In the genomic region with DNA sequence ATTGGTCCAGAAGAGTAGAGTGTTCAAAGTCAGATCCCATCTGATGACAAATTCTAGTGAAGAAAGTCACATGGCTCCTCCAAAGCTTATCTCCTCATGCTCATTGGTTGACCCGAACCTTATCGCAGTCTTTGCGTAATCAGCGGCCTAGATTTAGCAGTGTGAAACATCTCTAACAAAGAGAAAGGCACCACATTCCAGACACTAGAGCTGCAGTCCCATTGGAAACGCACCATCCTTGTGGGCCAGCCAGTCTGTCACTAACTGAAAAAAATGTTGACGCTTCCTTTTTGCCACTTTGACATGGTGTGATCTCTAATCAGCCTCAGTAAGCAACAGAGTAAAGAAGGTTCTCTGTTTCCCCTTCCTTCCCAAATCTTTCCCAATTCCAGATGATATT, we compare ENCODE assay signal across 19 cellular contexts.
DNase-seq lines count a peak whose midpoint lies in the region; ATAC-seq and TF ChIP-seq lines count a peak whose summit lies in the region.
"Had no signal": no experiment of that assay in that cellular context is flagged by ENCODE, and none has a peak within 500 bp of the region (broad histone marks: within the 10 kb centered on the region; RNA-seq: fewer than 3 reads in every experiment).

No MANE protein-coding gene starts in this region.

- H4K8ac ChIP-seq in mesendoderm (ENCODE audit: low read depth, low read length), result no peak overlapping the region

- no peak overlapping the region for H2BK5ac ChIP-seq in mesendoderm (ENCODE audit: low read length)

- H3K56ac ChIP-seq in mesendoderm (ENCODE audit: low read length), result no peak overlapping the region

- no peaks in the 10 kb centered on the region for H3K27me3 Mint-ChIP-seq in endodermal cell (ENCODE audit: insufficient read depth)
- H3K27me3 Mint-ChIP-seq: CD4-positive, CD25-positive, alpha-beta regulatory T cell; CD8-positive, alpha-beta memory T cell had no signal

- TF ChIP-seq CTCF in endodermal cell (conservative IDR thresholded peaks at IDR 0.05), result no peak

- no peak overlapping the region for H3K4me2 ChIP-seq in mesendoderm (ENCODE audit: low read length)
- H3K4me2 ChIP-seq: BLaER1 had no signal

- no peaks in the 10 kb centered on the region for H3K36me3 ChIP-seq in endodermal cell (ENCODE audit: control insufficient read depth, insufficient read depth, low read length)
- no peaks in the 10 kb centered on the region for H3K36me3 ChIP-seq in mesendoderm (ENCODE audit: control insufficient read depth, insufficient read depth, low read length)
- H3K36me3 ChIP-seq: BE2C had no signal

- no peak overlapping the region for H4K5ac ChIP-seq in mesendoderm (ENCODE audit: low read length)

- no peak overlapping the region for H3K4ac ChIP-seq in mesendoderm (ENCODE audit: low read depth, low read length)

- DNase-seq in amniotic epithelial cell (ENCODE audit: low read depth) (peak; percentile 18), endodermal cell (peak; percentile 70), mesendoderm (peak; percentile 93), NCI-H128 (lab: John Stamatoyannopoulos, UW; ENCODE audit: unreplicated experiment) (no peak), GOT3 (lab: John Stamatoyannopoulos, UW) (no peak)
- DNase-seq: 8988T; ACHN; BE2C; C1 segment of cervical spinal cord; Calu3; CD4-positive, alpha-beta memory T cell; CD4-positive, CD25-positive, alpha-beta regulatory T cell; CD8-positive, alpha-beta memory T cell; COR-L47; DMS79 treated with DMSO at 0.1 percent for 48 hours; GF-D8 had no signal

- H3K4me1 Mint-ChIP-seq in endodermal cell, result peaks cover 20% of the 10 kb centered on the region
- H3K4me1 Mint-ChIP-seq: CD4-positive, alpha-beta memory T cell; CD4-positive, CD25-positive, alpha-beta regulatory T cell; CD8-positive, alpha-beta memory T cell had no signal

- H3K79me2 ChIP-seq in mesendoderm (ENCODE audit: control insufficient read depth, insufficient read depth, low read length), result no peaks in the 10 kb centered on the region

- no peak overlapping the region for H3K23ac ChIP-seq in mesendoderm (ENCODE audit: low read length)

- H3K4me1 ChIP-seq in endodermal cell (ENCODE audit: control insufficient read depth, insufficient read depth, low read length), result no peaks in the 10 kb centered on the region
- H3K4me1 ChIP-seq in mesendoderm (ENCODE audit: control insufficient read depth, low read depth, low read length), result no peaks in the 10 kb centered on the region
- H3K4me1 ChIP-seq: BE2C had no signal

- no peaks in the 10 kb centered on the region for H3K27me3 ChIP-seq in endodermal cell (ENCODE audit: control insufficient read depth, insufficient read depth, low read length, poor library complexity, severe bottlenecking)
- no peaks in the 10 kb centered on the region for H3K27me3 ChIP-seq in mesendoderm (ENCODE audit: insufficient read depth, low read length, poor library complexity)
- H3K27me3 ChIP-seq: BE2C, BLaER1 had no signal

- H3K27ac ChIP-seq in endodermal cell (ENCODE audit: low read depth, low read length) (no peak overlapping the region), mesendoderm (ENCODE audit: low read depth, low read length) (peak overlapping the region; percentile 24)
- H3K27ac ChIP-seq: BLaER1 had no signal

- peak overlapping the region; percentile 12 for H3K27ac Mint-ChIP-seq in endodermal cell
- H3K27ac Mint-ChIP-seq: CD14-positive monocyte; CD4-positive, alpha-beta memory T cell; CD4-positive, CD25-positive, alpha-beta regulatory T cell; CD8-positive, alpha-beta memory T cell had no signal

- H3K18ac ChIP-seq in mesendoderm (ENCODE audit: low read length), result no peak overlapping the region

- no peak overlapping the region for H2AK5ac ChIP-seq in mesendoderm (ENCODE audit: low read length)

- H3K36me3 Mint-ChIP-seq in endodermal cell (ENCODE audit: low read depth), result no peaks in the 10 kb centered on the region
- H3K36me3 Mint-ChIP-seq: CD14-positive monocyte; CD4-positive, alpha-beta memory T cell; CD4-positive, CD25-positive, alpha-beta regulatory T cell; CD8-positive, alpha-beta memory T cell had no signal

- no peaks in the 10 kb centered on the region for H3K9me3 ChIP-seq in endodermal cell (ENCODE audit: control insufficient read depth, low read length)
- H3K9me3 ChIP-seq: BE2C, BLaER1 had no signal

- no peak overlapping the region for H3K4me3 Mint-ChIP-seq in endodermal cell
- H3K4me3 Mint-ChIP-seq: CD14-positive monocyte; CD4-positive, alpha-beta memory T cell; CD4-positive, CD25-positive, alpha-beta regulatory T cell; CD8-positive, alpha-beta memory T cell had no signal

- 69 to 79% methylated on average over 6 of the region's 6 CpGs for WGBS in endodermal cell (ENCODE audit: insufficient coverage in 1 of 2, insufficient read length in 1 of 2), 2 experiments
- WGBS in mesendoderm (ENCODE audit: extremely low coverage, insufficient coverage, low lambda C conversion rate), result no CpG with 5 or more reads among the region's 6 CpGs

- H3K9me3 Mint-ChIP-seq in endodermal cell, result no peaks in the 10 kb centered on the region
- H3K9me3 Mint-ChIP-seq: CD4-positive, alpha-beta memory T cell had no signal

- no peaks in the 10 kb centered on the region for H3K79me1 ChIP-seq in mesendoderm (ENCODE audit: low read length)

- no peak overlapping the region for H2BK120ac ChIP-seq in mesendoderm (ENCODE audit: low read depth, low read length)

- H3K9ac ChIP-seq in endodermal cell (ENCODE audit: extremely low read depth, low read length, poor library complexity, severe bottlenecking) (no peak overlapping the region), mesendoderm (ENCODE audit: low read length) (no peak overlapping the region)
- H3K9ac ChIP-seq: BLaER1 had no signal

- H3K4me3 ChIP-seq in endodermal cell (ENCODE audit: low read length), result no peak overlapping the region
- no peak overlapping the region for H3K4me3 ChIP-seq in mesendoderm (ENCODE audit: low read length)
- H3K4me3 ChIP-seq: BLaER1 had no signal

- H2BK15ac ChIP-seq in mesendoderm (replicated peaks; ENCODE audit: low read depth), result no peak overlapping the region

- ATAC-seq in HG03520 (IDR thresholded peaks at IDR 0.05; ENCODE audit: unreplicated experiment), result no peak

Comparison
In these comparisons a context has a peak if more than half of its experiments do, and no peak if none do; other contexts are left out.
1. DNase-seq: peak in amniotic epithelial cell (single experiment), endodermal cell (single experiment) and mesendoderm (single experiment); none in NCI-H128 (single experiment) and GOT3 (single experiment).